8 cellular contexts compared by ENCODE assay signal in genomic region chr2:134120718-134121630, GRCh38.
DNase-seq lines count a peak whose midpoint lies in the region; ATAC-seq lines count a peak whose summit lies in the region.

No MANE protein-coding gene starts in this region.

- POLR2A ChIA-PET in activated CD4-positive, alpha-beta memory T cell treated with anti-CD3 and anti-CD28 coated beads for 36 hours (lab: Charles Lee): interaction anchor here (0.6 to 4.3 kb wide), 8 partner anchors 78 to 334 kb away, joined by 3 to 21 read pairs (median 6); no protein-coding TSS in a partner anchor

- H3K36me3 Mint-ChIP-seq in activated CD4-positive, alpha-beta memory T cell treated with anti-CD3 and anti-CD28 coated beads for 36 hours: no peaks in the 10 kb centered on the region
- H3K36me3 Mint-ChIP-seq in memory B cell: peaks cover under 1% of the 10 kb centered on the region

- ATAC-seq in HG02642 (IDR thresholded peaks at IDR 0.05; ENCODE audit: poor library complexity, unreplicated experiment) (peak; percentile 54), memory B cell (ENCODE audit: low read depth) (peak; percentile 56)

- peak; percentile 35 for DNase-seq in NCI-H2029 (lab: John Stamatoyannopoulos, UW)
- DNase-seq in NCI-H2029 treated with DMSO at 0.1 percent for 48 hours (lab: John Stamatoyannopoulos, UW): no peak
- peak; percentile 17 for DNase-seq in NCI-H2171 (lab: John Stamatoyannopoulos, UW)
- DNase-seq in activated CD4-positive, alpha-beta memory T cell treated with anti-CD3 and anti-CD28 coated beads for 36 hours: peak; percentile 73
- DNase-seq in effector CD8-positive, alpha-beta T cell (lab: John Stamatoyannopoulos, UW): peak; percentile 42
- DNase-seq in memory B cell (ENCODE audit: low spot score in 2 of 2): peak; percentile 49 to 57
- DNase-seq in stimulated activated CD8-positive, alpha-beta memory T cell treated with anti-CD3 and anti-CD28 coated beads, Interleukin-15, amount 100 ng/mL, for 4 hours (ENCODE audit: low read depth in 2 of 2): peak; percentile 43 to 56

- CTCF ChIA-PET in activated CD4-positive, alpha-beta memory T cell treated with anti-CD3 and anti-CD28 coated beads for 36 hours (lab: Charles Lee): interaction anchor here (0.6 to 7.1 kb wide), 13 partner anchors 10 to 330 kb away, joined by 3 to 111 read pairs (median 6); partner anchors contain the start of gene MGAT5

- peaks cover 58% of the 10 kb centered on the region for H3K4me1 Mint-ChIP-seq in activated CD4-positive, alpha-beta memory T cell treated with anti-CD3 and anti-CD28 coated beads for 36 hours (ENCODE audit: low read depth)
- peaks cover 48% of the 10 kb centered on the region for H3K4me1 Mint-ChIP-seq in memory B cell

- intact Hi-C loops in activated CD4-positive, alpha-beta memory T cell treated with anti-CD3 and anti-CD28 coated beads for 36 hours (cut with micrococcal nuclease): loop anchor here (10.0 kb wide), 1 partner anchor 564 kb away; no protein-coding TSS in a partner anchor

- H3K9me3 Mint-ChIP-seq in activated CD4-positive, alpha-beta memory T cell treated with anti-CD3 and anti-CD28 coated beads for 36 hours: no peaks in the 10 kb centered on the region
- H3K9me3 Mint-ChIP-seq in memory B cell: no peaks in the 10 kb centered on the region

- peak overlapping the region; percentile 23 for H3K27ac Mint-ChIP-seq in activated CD4-positive, alpha-beta memory T cell treated with anti-CD3 and anti-CD28 coated beads for 36 hours
- peak overlapping the region; percentile 74 for H3K27ac Mint-ChIP-seq in memory B cell

- peak overlapping the region; percentile 75 for H3K4me3 Mint-ChIP-seq in activated CD4-positive, alpha-beta memory T cell treated with anti-CD3 and anti-CD28 coated beads for 36 hours
- peak overlapping the region; percentile 88 for H3K4me3 Mint-ChIP-seq in memory B cell

- H3K27me3 Mint-ChIP-seq in activated CD4-positive, alpha-beta memory T cell treated with anti-CD3 and anti-CD28 coated beads for 36 hours: peaks cover 2% of the 10 kb centered on the region
- no peaks in the 10 kb centered on the region for H3K27me3 Mint-ChIP-seq in memory B cell
